In genomic region chr16:2469399-2470233, GRCh38 we compare ENCODE assay signal across 14 cellular contexts. TPM values are rescaled to one million over a fixed set of nuclear protein-coding genes. Genes with fewer than 3 reads are reported as not detected.
DNase-seq lines count a peak whose midpoint lies in the region; ATAC-seq, FAIRE-seq and TF ChIP-seq lines count a peak whose summit lies in the region.
"Had no signal": no experiment of that assay in that cellular context is flagged by ENCODE, and none has a peak within 500 bp of the region (broad histone marks: within the 10 kb centered on the region; RNA-seq: fewer than 3 reads in every experiment).

No MANE protein-coding gene starts in this region.

- H3K36me3 ChIP-seq in bronchial epithelial cell (ENCODE audit: control insufficient read depth, insufficient read depth, low read length) (no peaks in the 10 kb centered on the region), lower lobe of right lung (no peaks in the 10 kb centered on the region)
- H3K36me3 ChIP-seq: spleen had no signal

- H3K4me3 ChIP-seq in NB4 (ENCODE audit: low read depth, low read length), result peak overlapping the region; percentile 32
- H3K4me3 ChIP-seq in bronchial epithelial cell (ENCODE audit: low read depth, low read length), result no peak overlapping the region
- no peak overlapping the region for H3K4me3 ChIP-seq in lower lobe of right lung

- H3K27ac Mint-ChIP-seq in activated naive CD8-positive, alpha-beta T cell, result no peak overlapping the region
- no peak overlapping the region for H3K27ac Mint-ChIP-seq in activated naive CD8-positive, alpha-beta T cell treated with anti-CD3 and anti-CD28 coated beads, Interleukin-2, amount 50 U/mL, for 24 hours
- peak overlapping the region; percentile 19 for H3K27ac Mint-ChIP-seq in stimulated activated memory B cell treated with anti-CD40 and anti-IgM and Interleukin-4, amounts not matched to agents 10 μg/mL and 1 μg/mL and 100 μg/mL, for 72 hours

- H3K9me3 Mint-ChIP-seq in activated naive CD8-positive, alpha-beta T cell (ENCODE audit: low read depth), result no peaks in the 10 kb centered on the region
- H3K9me3 Mint-ChIP-seq in activated naive CD8-positive, alpha-beta T cell treated with anti-CD3 and anti-CD28 coated beads, Interleukin-2, amount 50 U/mL, for 24 hours, result no peaks in the 10 kb centered on the region
- H3K9me3 Mint-ChIP-seq in stimulated activated memory B cell treated with anti-CD40 and anti-IgM and Interleukin-4, amounts not matched to agents 10 μg/mL and 1 μg/mL and 100 μg/mL, for 72 hours, result no peaks in the 10 kb centered on the region

- no peak for TF ChIP-seq POLR2A in NB4 (IDR thresholded peaks at IDR 0.05; ENCODE audit: extremely low read depth, insufficient read length)

- H3K4me1 Mint-ChIP-seq in activated naive CD8-positive, alpha-beta T cell (ENCODE audit: low read depth), result peaks cover 8% of the 10 kb centered on the region
- peaks cover 26% of the 10 kb centered on the region for H3K4me1 Mint-ChIP-seq in activated naive CD8-positive, alpha-beta T cell treated with anti-CD3 and anti-CD28 coated beads, Interleukin-2, amount 50 U/mL, for 24 hours
- peaks cover 42% of the 10 kb centered on the region for H3K4me1 Mint-ChIP-seq in stimulated activated memory B cell treated with anti-CD40 and anti-IgM and Interleukin-4, amounts not matched to agents 10 μg/mL and 1 μg/mL and 100 μg/mL, for 72 hours

- peaks cover 46% of the 10 kb centered on the region for H3K4me1 ChIP-seq in lower lobe of right lung

- intact Hi-C loops in lower lobe of right lung (cut with DNase I), result no loop called here

- DNase-seq in activated naive CD8-positive, alpha-beta T cell treated with anti-CD3 and anti-CD28 coated beads, Interleukin-2, amount 50 U/mL, for 24 hours, result no peak
- DNase-seq in NB4 (ENCODE audit: low read depth), result peak; percentile 34
- no peak for DNase-seq in bronchial epithelial cell (ENCODE audit: low read depth)
- DNase-seq in lower lobe of right lung, result no peak
- no peak for DNase-seq in NCI-H128 (lab: John Stamatoyannopoulos, UW; ENCODE audit: unreplicated experiment)
- DNase-seq: activated naive CD4-positive, alpha-beta T cell; NCI-H226; SHP77 treated with DMSO at 0.1 percent for 48 hours; spleen had no signal

- TF ChIP-seq CTCF in NB4 (IDR thresholded peaks at IDR 0.05; ENCODE audit: low read depth, low read length), result no peak
- TF ChIP-seq CTCF in bronchial epithelial cell (IDR thresholded peaks at IDR 0.05; ENCODE audit: insufficient read depth, low read length, severe bottlenecking), result no peak
- no peak for TF ChIP-seq CTCF in lower lobe of right lung (IDR thresholded peaks at IDR 0.05)

- no peaks in the 10 kb centered on the region for H3K27me3 ChIP-seq in bronchial epithelial cell (ENCODE audit: control insufficient read depth, insufficient read depth, low read length)
- H3K27me3 ChIP-seq in lower lobe of right lung (ENCODE audit: low read depth), result peaks cover 56% of the 10 kb centered on the region

- H3K9me3 ChIP-seq in lower lobe of right lung, result no peaks in the 10 kb centered on the region
- H3K9me3 ChIP-seq: spleen had no signal

- peak; percentile 79 for FAIRE-seq in bronchial epithelial cell (lab: Jason Lieb, UNC)
- FAIRE-seq: H54, islet of Langerhans had no signal

- peak overlapping the region; percentile 47 for H3K4me3 Mint-ChIP-seq in activated naive CD8-positive, alpha-beta T cell
- H3K4me3 Mint-ChIP-seq in activated naive CD8-positive, alpha-beta T cell treated with anti-CD3 and anti-CD28 coated beads, Interleukin-2, amount 50 U/mL, for 24 hours, result no peak overlapping the region
- H3K4me3 Mint-ChIP-seq in stimulated activated memory B cell treated with anti-CD40 and anti-IgM and Interleukin-4, amounts not matched to agents 10 μg/mL and 1 μg/mL and 100 μg/mL, for 72 hours, result peak overlapping the region; percentile 64

- no peak overlapping the region for H3K27ac ChIP-seq in lower lobe of right lung
- H3K27ac ChIP-seq: spleen had no signal

- H3K27me3 Mint-ChIP-seq in activated naive CD8-positive, alpha-beta T cell, result peaks cover 6% of the 10 kb centered on the region
- peaks cover 27% of the 10 kb centered on the region for H3K27me3 Mint-ChIP-seq in activated naive CD8-positive, alpha-beta T cell treated with anti-CD3 and anti-CD28 coated beads, Interleukin-2, amount 50 U/mL, for 24 hours
- peaks cover 44% of the 10 kb centered on the region for H3K27me3 Mint-ChIP-seq in stimulated activated memory B cell treated with anti-CD40 and anti-IgM and Interleukin-4, amounts not matched to agents 10 μg/mL and 1 μg/mL and 100 μg/mL, for 72 hours

- no peak for ATAC-seq in activated naive CD8-positive, alpha-beta T cell treated with anti-CD3 and anti-CD28 coated beads, Interleukin-2, amount 50 U/mL, for 24 hours
- no peak for ATAC-seq in stimulated activated memory B cell treated with anti-CD40 and anti-IgM and Interleukin-4, amounts not matched to agents 10 μg/mL and 1 μg/mL and 100 μg/mL, for 72 hours
- ATAC-seq in lower lobe of right lung (no peak), GM19395 (IDR thresholded peaks at IDR 0.05; ENCODE audit: unreplicated experiment) (no peak)

- H3K36me3 Mint-ChIP-seq in activated naive CD8-positive, alpha-beta T cell, result no peaks in the 10 kb centered on the region
- no peaks in the 10 kb centered on the region for H3K36me3 Mint-ChIP-seq in activated naive CD8-positive, alpha-beta T cell treated with anti-CD3 and anti-CD28 coated beads, Interleukin-2, amount 50 U/mL, for 24 hours (ENCODE audit: low read depth)
- H3K36me3 Mint-ChIP-seq in stimulated activated memory B cell treated with anti-CD40 and anti-IgM and Interleukin-4, amounts not matched to agents 10 μg/mL and 1 μg/mL and 100 μg/mL, for 72 hours, result no peaks in the 10 kb centered on the region

RNA-seq across cellular contexts. Expression of gene NTN3, which starts 1.5 kb away (rescaled TPM):
- total RNA-seq in bronchial epithelial cell (under 0.01 TPM in 1 of 2 replicates, not detected in the other), lower lobe of right lung (0.24 TPM)

RNA-seq across cellular contexts. Expression of gene TBC1D24, which starts 5.3 kb away (rescaled TPM):
- total RNA-seq in bronchial epithelial cell, result 4.7 and 5.4 TPM in 2 replicates
- 40.2 TPM for total RNA-seq in lower lobe of right lung

RNA-seq across cellular contexts. Expression of gene TEDC2, which starts 9.7 kb away (rescaled TPM):
- total RNA-seq in bronchial epithelial cell (0.53 and 0.64 TPM in 2 replicates), lower lobe of right lung (0.68 TPM)

RNA-seq across cellular contexts. Expression of gene CCNF, which starts 40.4 kb away (rescaled TPM):
- total RNA-seq in bronchial epithelial cell (3.9 and 5.4 TPM in 2 replicates), lower lobe of right lung (3.4 TPM)

RNA-seq across cellular contexts. Expression of gene ATP6V0C, which starts 44.1 kb away (rescaled TPM):
- 7.9 and 13.2 TPM in 2 replicates for total RNA-seq in bronchial epithelial cell
- total RNA-seq in lower lobe of right lung, result 313 TPM
